12 cellular contexts compared by ENCODE assay signal in genomic region chr2:165193178-165193777, GRCh38. TPM values are rescaled to one million over a fixed set of nuclear protein-coding genes. Genes with fewer than 3 reads are reported as not detected.
DNase-seq lines count a peak whose midpoint lies in the region; ATAC-seq and TF ChIP-seq lines count a peak whose summit lies in the region.
"Had no signal": no experiment of that assay in that cellular context is flagged by ENCODE, and none has a peak within 500 bp of the region (broad histone marks: within the 10 kb centered on the region; RNA-seq: fewer than 3 reads in every experiment).

No MANE protein-coding gene starts in this region.

- H4K20me1 ChIP-seq in osteoblast (ENCODE audit: insufficient read depth, low read length): no peaks in the 10 kb centered on the region

- TF ChIP-seq CTCF in GM13977 (IDR thresholded peaks at IDR 0.05; ENCODE audit: extremely low read depth, insufficient read depth, missing control alignments) (no peak), nephron progenitor cell (IDR thresholded peaks at IDR 0.05) (no peak), osteoblast (IDR thresholded peaks at IDR 0.05; ENCODE audit: extremely low read depth, low read depth, low read length) (no peak)

- no peaks in the 10 kb centered on the region for H3K9me3 ChIP-seq in osteoblast (ENCODE audit: low read depth, low read length)
- H3K9me3 ChIP-seq: Caco-2, neutrophil had no signal

- H3K4me2 ChIP-seq in osteoblast (ENCODE audit: insufficient read depth, low read length): no peak overlapping the region

- DNase-seq in GM13977 (ENCODE audit: low spot score) (peak; percentile 6), NCI-H345 (lab: John Stamatoyannopoulos, UW) (peak; percentile 88), AG20443 (ENCODE audit: low spot score) (no peak), nephron progenitor cell (no peak), osteoblast (ENCODE audit: insufficient read length, low spot score, missing footprints) (no peak)
- DNase-seq in activated CD4-positive, alpha-beta T cell treated with anti-CD3 and anti-CD28 coated beads for 36 hours: no peak
- DNase-seq: activated CD8-positive, alpha-beta memory T cell treated with anti-CD3 and anti-CD28 coated beads for 24 hours; Caco-2; caudate nucleus had no signal

- CTCF ChIA-PET in activated CD4-positive, alpha-beta T cell treated with anti-CD3 and anti-CD28 coated beads for 36 hours (lab: Charles Lee): no interaction called here

- in situ Hi-C loops in GM13977 (cut with MboI; ENCODE audit: low pct_unique_long_range_greater_than_20kb, low sequenced_read_pairs, unreplicated experiment): loop anchor here (25.0 kb wide), 1 partner anchor 181 kb away; no protein-coding TSS in a partner anchor

- H3K9me3 Mint-ChIP-seq in activated CD4-positive, alpha-beta T cell treated with anti-CD3 and anti-CD28 coated beads for 36 hours (ENCODE audit: low read depth): no peaks in the 10 kb centered on the region
- no peaks in the 10 kb centered on the region for H3K9me3 Mint-ChIP-seq in nephron progenitor cell

- H3K27me3 Mint-ChIP-seq in activated CD4-positive, alpha-beta T cell treated with anti-CD3 and anti-CD28 coated beads for 36 hours: no peaks in the 10 kb centered on the region
- peaks cover 5% of the 10 kb centered on the region for H3K27me3 Mint-ChIP-seq in nephron progenitor cell (ENCODE audit: low read depth, poor library complexity)

- H3K36me3 Mint-ChIP-seq in activated CD4-positive, alpha-beta T cell treated with anti-CD3 and anti-CD28 coated beads for 36 hours (ENCODE audit: low read depth): no peaks in the 10 kb centered on the region
- no peaks in the 10 kb centered on the region for H3K36me3 Mint-ChIP-seq in nephron progenitor cell (ENCODE audit: low read depth)

- ATAC-seq in GM21423 (IDR thresholded peaks at IDR 0.05; ENCODE audit: unreplicated experiment): peak; percentile 97
- ATAC-seq in HG03139 (IDR thresholded peaks at IDR 0.05; ENCODE audit: unreplicated experiment): peak; percentile 92
- no peak for ATAC-seq in activated CD4-positive, alpha-beta T cell treated with anti-CD3 and anti-CD28 coated beads for 36 hours

- no peaks in the 10 kb centered on the region for H3K4me1 Mint-ChIP-seq in activated CD4-positive, alpha-beta T cell treated with anti-CD3 and anti-CD28 coated beads for 36 hours
- H3K4me1 Mint-ChIP-seq in nephron progenitor cell: peaks cover 7% of the 10 kb centered on the region

- intact Hi-C loops in activated CD4-positive, alpha-beta T cell treated with anti-CD3 and anti-CD28 coated beads for 36 hours (cut with DNase I, micrococcal nuclease): no loop called here

- POLR2A ChIA-PET in activated CD4-positive, alpha-beta T cell treated with anti-CD3 and anti-CD28 coated beads for 36 hours (lab: Charles Lee): no interaction called here

- no peak overlapping the region for H3K27ac ChIP-seq in osteoblast (ENCODE audit: low read depth, low read length)
- H3K27ac ChIP-seq: neutrophil had no signal

- no peaks in the 10 kb centered on the region for H3K36me3 ChIP-seq in osteoblast (ENCODE audit: insufficient read depth, low read length)
- H3K36me3 ChIP-seq: neutrophil had no signal

- H3K4me3 Mint-ChIP-seq in activated CD4-positive, alpha-beta T cell treated with anti-CD3 and anti-CD28 coated beads for 36 hours: no peak overlapping the region
- no peak overlapping the region for H3K4me3 Mint-ChIP-seq in nephron progenitor cell

- no peak overlapping the region for H3K27ac Mint-ChIP-seq in activated CD4-positive, alpha-beta T cell treated with anti-CD3 and anti-CD28 coated beads for 36 hours
- no peak overlapping the region for H3K27ac Mint-ChIP-seq in nephron progenitor cell

- H3K4me1 ChIP-seq in osteoblast (ENCODE audit: insufficient read depth, low read length): no peaks in the 10 kb centered on the region
- H3K4me1 ChIP-seq: Caco-2 had no signal

- no peaks in the 10 kb centered on the region for H3K79me2 ChIP-seq in osteoblast (ENCODE audit: insufficient read depth, low read length)

- no peaks in the 10 kb centered on the region for H3K27me3 ChIP-seq in osteoblast (ENCODE audit: insufficient read depth, low read length)
- H3K27me3 ChIP-seq: neutrophil had no signal

- H3K4me3 ChIP-seq in osteoblast (ENCODE audit: insufficient read depth, low read length): no peak overlapping the region

- no peak overlapping the region for H2AFZ ChIP-seq in osteoblast (ENCODE audit: low read length)

RNA-seq across cellular contexts. Expression of gene SCN3A, which starts 10.6 kb away (rescaled TPM):
- under 1 TPM; 0.23 to 0.30 TPM for total RNA-seq in activated CD4-positive, alpha-beta T cell treated with anti-CD3 and anti-CD28 coated beads for 36 hours
- 0.59 and 0.72 TPM in 2 replicates for total RNA-seq in osteoblast
- total RNA-seq: Caco-2 had no signal

RNA-seq across cellular contexts. Expression of gene SCN2A, which starts 45.9 kb away (rescaled TPM):
- total RNA-seq in activated CD4-positive, alpha-beta T cell treated with anti-CD3 and anti-CD28 coated beads for 36 hours: under 1 TPM; 0.07 to 0.14 TPM
- total RNA-seq in osteoblast: 2.2 and 5.0 TPM in 2 replicates
- total RNA-seq: Caco-2 had no signal

Comparison
In these comparisons a context has a peak if more than half of its experiments do, and no peak if none do; other contexts are left out.
1. DNase-seq: peak in GM13977 (single experiment) and NCI-H345 (single experiment); none in activated CD4-positive, alpha-beta T cell treated with anti-CD3 and anti-CD28 coated beads for 36 hours (single experiment), AG20443 (single experiment), nephron progenitor cell (single experiment) and osteoblast (single experiment).